In the genomic region with DNA sequence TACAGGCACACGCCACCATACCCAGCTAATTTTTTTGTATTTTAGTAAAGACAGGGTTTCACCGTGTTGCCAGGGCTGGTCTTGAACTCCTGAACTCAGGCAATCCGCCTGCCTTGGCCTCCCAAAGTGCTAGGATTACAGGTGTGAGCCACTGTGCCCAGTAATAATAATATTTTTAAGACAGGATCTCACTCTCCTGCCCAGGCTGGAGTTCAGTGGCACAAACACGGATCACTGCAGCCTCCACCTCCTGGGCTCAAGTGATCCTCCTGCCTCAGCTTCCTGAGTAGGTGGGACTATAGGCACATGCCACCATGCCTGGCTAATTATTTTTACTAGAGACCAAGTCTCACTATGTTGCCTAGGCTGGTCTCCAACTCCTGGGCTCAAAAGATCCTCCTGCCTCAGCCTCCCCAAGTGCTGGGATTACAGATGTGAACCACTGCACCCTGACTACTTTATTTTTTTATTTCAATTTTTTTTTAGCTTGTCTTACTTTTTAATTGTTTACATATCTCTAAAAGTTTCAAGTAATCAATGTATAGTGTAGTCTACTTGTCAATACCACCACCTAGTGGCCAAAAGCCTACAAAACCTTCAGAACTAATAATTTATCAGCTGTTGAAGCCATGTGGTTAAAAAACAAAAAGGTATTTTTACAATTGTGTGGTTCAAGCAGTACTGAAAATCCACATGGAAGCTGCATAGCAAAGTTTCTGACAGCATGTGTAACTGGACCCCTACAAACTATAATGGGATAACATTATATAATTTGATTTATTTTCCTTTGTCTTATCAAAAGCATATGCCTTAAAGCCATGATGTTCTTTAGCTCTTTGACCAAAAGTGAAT, we compare ENCODE assay signal across 8 cellular contexts. TPM values are rescaled to one million over a fixed set of nuclear protein-coding genes. Genes with fewer than 3 reads are reported as not detected.
DNase-seq lines count a peak whose midpoint lies in the region; ATAC-seq and TF ChIP-seq lines count a peak whose summit lies in the region.

No MANE protein-coding gene starts in this region.

- H3K27me3 Mint-ChIP-seq in activated CD4-positive, alpha-beta memory T cell treated with anti-CD3 and anti-CD28 coated beads, Interleukin-2, amount 10 ng/mL, durations not matched to agents 7 days and 5 days = no peaks in the 10 kb centered on the region
- H3K27me3 Mint-ChIP-seq in activated CD4-positive, alpha-beta memory T cell treated with anti-CD3 and anti-CD28 coated beads for 36 hours = no peaks in the 10 kb centered on the region
- no peaks in the 10 kb centered on the region for H3K27me3 Mint-ChIP-seq in activated T-cell treated with anti-CD3 and anti-CD28 coated beads, Interleukin-2, amount 50 U/mL, for 4 hours (ENCODE audit: low read depth)

- no peak overlapping the region for H3K4me3 Mint-ChIP-seq in activated CD4-positive, alpha-beta memory T cell treated with anti-CD3 and anti-CD28 coated beads, Interleukin-2, amount 10 ng/mL, durations not matched to agents 7 days and 5 days
- no peak overlapping the region for H3K4me3 Mint-ChIP-seq in activated CD4-positive, alpha-beta memory T cell treated with anti-CD3 and anti-CD28 coated beads for 36 hours
- no peak overlapping the region for H3K4me3 Mint-ChIP-seq in activated T-cell treated with anti-CD3 and anti-CD28 coated beads, Interleukin-2, amount 50 U/mL, for 4 hours

- peaks cover 56% of the 10 kb centered on the region for H3K4me1 Mint-ChIP-seq in activated CD4-positive, alpha-beta memory T cell treated with anti-CD3 and anti-CD28 coated beads, Interleukin-2, amount 10 ng/mL, durations not matched to agents 7 days and 5 days
- peaks cover 33% of the 10 kb centered on the region for H3K4me1 Mint-ChIP-seq in activated CD4-positive, alpha-beta memory T cell treated with anti-CD3 and anti-CD28 coated beads for 36 hours (ENCODE audit: low read depth)
- peaks cover 26% of the 10 kb centered on the region for H3K4me1 Mint-ChIP-seq in activated T-cell treated with anti-CD3 and anti-CD28 coated beads, Interleukin-2, amount 50 U/mL, for 4 hours (ENCODE audit: low read depth)

- POLR2A ChIA-PET in activated CD4-positive, alpha-beta memory T cell treated with anti-CD3 and anti-CD28 coated beads, Interleukin-2, amount 10 ng/mL, durations not matched to agents 7 days and 5 days (lab: Charles Lee) = interaction anchor here (0.8 to 2.9 kb wide), 11 partner anchors 10 to 485 kb away, joined by 3 to 40 read pairs (median 7); partner anchors contain the start of genes ALG8, GAB2, KCTD21 and NARS2
- POLR2A ChIA-PET in activated CD4-positive, alpha-beta memory T cell treated with anti-CD3 and anti-CD28 coated beads for 36 hours (lab: Charles Lee) = interaction anchor here (1.7 kb wide), 1 partner anchor 10 kb away, joined by 4 read pairs; the partner anchor contains the start of gene NARS2
- POLR2A ChIA-PET in HEK293T (lab: Yijun Ruan, JAX) = interaction anchor here (1.2 to 3.1 kb wide), 2 partner anchors 10 to 425 kb away, joined by 3 to 23 read pairs; partner anchors contain the start of genes ALG8 and NARS2

- CTCF ChIA-PET in activated CD4-positive, alpha-beta memory T cell treated with anti-CD3 and anti-CD28 coated beads, Interleukin-2, amount 10 ng/mL, durations not matched to agents 7 days and 5 days (lab: Charles Lee) = interaction anchor here (0.5 to 4.4 kb wide), 60 partner anchors 9 to 570 kb away, joined by 3 to 85 read pairs (median 5); partner anchors contain the start of genes ALG8, GAB2, INTS4 and KCTD21
- CTCF ChIA-PET in activated CD4-positive, alpha-beta memory T cell treated with anti-CD3 and anti-CD28 coated beads for 36 hours (lab: Charles Lee) = interaction anchor here (0.6 to 4.5 kb wide), 57 partner anchors 10 to 570 kb away, joined by 3 to 97 read pairs (median 4); partner anchors contain the start of genes ALG8, GAB2, INTS4 and KCTD21
- CTCF ChIA-PET in HEK293T (lab: Yijun Ruan, JAX) = interaction anchor here (0.6 to 3.5 kb wide), 15 partner anchors 10 to 1815 kb away, joined by 3 to 25 read pairs (median 3); partner anchors contain the start of genes GAB2 and NARS2

- peak; percentile 54 to 55 for ATAC-seq in activated T-cell treated with anti-CD3 and anti-CD28 coated beads, Interleukin-2, amount 50 U/mL, for 4 hours
- ATAC-seq in HG03565 (IDR thresholded peaks at IDR 0.05; ENCODE audit: unreplicated experiment) = no peak

- peak; percentile 44 for DNase-seq in activated CD4-positive, alpha-beta memory T cell treated with anti-CD3 and anti-CD28 coated beads, Interleukin-2, amount 10 ng/mL, durations not matched to agents 7 days and 5 days
- DNase-seq in activated CD4-positive, alpha-beta memory T cell treated with anti-CD3 and anti-CD28 coated beads for 36 hours = no peak
- peak; percentile 20 for DNase-seq in HEK293T (ENCODE audit: extremely low spot score)
- peak; percentile 50 for DNase-seq in NCI-H460 (ENCODE audit: extremely low read depth, low read depth)
- peak; percentile 10 for DNase-seq in activated T-cell treated with anti-CD3 and anti-CD28 coated beads, Interleukin-2, amount 50 U/mL, for 4 hours
- peak; percentile 51 for DNase-seq in glomerular visceral epithelial cell (ENCODE audit: extremely low spot score)
- peak; percentile 57 for DNase-seq in retina

- H3K27ac Mint-ChIP-seq in activated CD4-positive, alpha-beta memory T cell treated with anti-CD3 and anti-CD28 coated beads, Interleukin-2, amount 10 ng/mL, durations not matched to agents 7 days and 5 days = peak overlapping the region; percentile 71
- no peak overlapping the region for H3K27ac Mint-ChIP-seq in activated CD4-positive, alpha-beta memory T cell treated with anti-CD3 and anti-CD28 coated beads for 36 hours

- peaks cover 28% of the 10 kb centered on the region for H3K36me3 Mint-ChIP-seq in activated CD4-positive, alpha-beta memory T cell treated with anti-CD3 and anti-CD28 coated beads, Interleukin-2, amount 10 ng/mL, durations not matched to agents 7 days and 5 days (ENCODE audit: low read depth)
- H3K36me3 Mint-ChIP-seq in activated CD4-positive, alpha-beta memory T cell treated with anti-CD3 and anti-CD28 coated beads for 36 hours = peaks cover 29% of the 10 kb centered on the region
- peaks cover 24% of the 10 kb centered on the region for H3K36me3 Mint-ChIP-seq in activated T-cell treated with anti-CD3 and anti-CD28 coated beads, Interleukin-2, amount 50 U/mL, for 4 hours (ENCODE audit: insufficient read depth)

- no peaks in the 10 kb centered on the region for H3K9me3 Mint-ChIP-seq in activated CD4-positive, alpha-beta memory T cell treated with anti-CD3 and anti-CD28 coated beads, Interleukin-2, amount 10 ng/mL, durations not matched to agents 7 days and 5 days
- no peaks in the 10 kb centered on the region for H3K9me3 Mint-ChIP-seq in activated CD4-positive, alpha-beta memory T cell treated with anti-CD3 and anti-CD28 coated beads for 36 hours
- no peaks in the 10 kb centered on the region for H3K9me3 Mint-ChIP-seq in activated T-cell treated with anti-CD3 and anti-CD28 coated beads, Interleukin-2, amount 50 U/mL, for 4 hours

- intact Hi-C loops in activated CD4-positive, alpha-beta memory T cell treated with anti-CD3 and anti-CD28 coated beads for 36 hours (cut with micrococcal nuclease) = loop anchor here (1.0 to 10.0 kb wide), 5 partner anchors 97 to 487 kb away; partner anchors contain the start of genes GAB2 and NDUFC2

TF ChIP-seq in HEK293T, 16 proteins besides CTCF, POLR2A, EP300 and RAD21:
- TF ChIP-seq FOXM1 (IDR thresholded peaks at IDR 0.05; ENCODE audit: borderline replicate concordance) = no peak
- TF ChIP-seq FOXK2 (IDR thresholded peaks at IDR 0.05) = no peak
- no peak for TF ChIP-seq NFRKB (IDR thresholded peaks at IDR 0.05)
- no peak for TF ChIP-seq ZNF384 (IDR thresholded peaks at IDR 0.05)
- TF ChIP-seq HDGF (IDR thresholded peaks at IDR 0.05; ENCODE audit: borderline replicate concordance) = no peak
- no peak for TF ChIP-seq ELF4 (IDR thresholded peaks at IDR 0.05)
- TF ChIP-seq PKNOX1 (IDR thresholded peaks at IDR 0.05) = no peak
- no peak for TF ChIP-seq FOXA1 (IDR thresholded peaks at IDR 0.05)
- TF ChIP-seq BHLHE40 (IDR thresholded peaks at IDR 0.05; ENCODE audit: borderline replicate concordance) = no peak
- no peak for TF ChIP-seq ARNT (IDR thresholded peaks at IDR 0.05)
- TF ChIP-seq LEF1 (IDR thresholded peaks at IDR 0.05; ENCODE audit: borderline replicate concordance) = no peak
- TF ChIP-seq SP1 (IDR thresholded peaks at IDR 0.05) = no peak
- TF ChIP-seq L3MBTL2 (conservative IDR thresholded peaks at IDR 0.05) = no peak
- TF ChIP-seq SUZ12 (IDR thresholded peaks at IDR 0.05) = no peak
- no peak for TF ChIP-seq TARDBP (IDR thresholded peaks at IDR 0.05)
- TF ChIP-seq CTBP1 (IDR thresholded peaks at IDR 0.05; ENCODE audit: borderline replicate concordance) = no peak

RNA-seq across cellular contexts. Expression of gene NARS2, which starts 10.4 kb away (rescaled TPM):
- total RNA-seq in activated CD4-positive, alpha-beta memory T cell treated with anti-CD3 and anti-CD28 coated beads, Interleukin-2, amount 10 ng/mL, durations not matched to agents 7 days and 5 days = 10 to 100 TPM; 13.4 to 13.9 TPM
- total RNA-seq in activated CD4-positive, alpha-beta memory T cell treated with anti-CD3 and anti-CD28 coated beads for 36 hours = 10 to 100 TPM; 22.7 to 24.6 TPM
- total RNA-seq in NCI-H460 (2014; rRNA removed; shearing (Covaris generic)) = 27.6 and 33.2 TPM in 2 replicates
- polyA plus RNA-seq in NCI-H460 (2014; cell fraction: nucleus; rRNA removed) = 17.5 and 36.3 TPM in 2 replicates
- total RNA-seq in activated T-cell treated with anti-CD3 and anti-CD28 coated beads, Interleukin-2, amount 50 U/mL, for 4 hours = 10 to 100 TPM; 15.6 to 25.3 (median 23.2) TPM
